15 cellular contexts compared by ENCODE assay signal in the genomic region with DNA sequence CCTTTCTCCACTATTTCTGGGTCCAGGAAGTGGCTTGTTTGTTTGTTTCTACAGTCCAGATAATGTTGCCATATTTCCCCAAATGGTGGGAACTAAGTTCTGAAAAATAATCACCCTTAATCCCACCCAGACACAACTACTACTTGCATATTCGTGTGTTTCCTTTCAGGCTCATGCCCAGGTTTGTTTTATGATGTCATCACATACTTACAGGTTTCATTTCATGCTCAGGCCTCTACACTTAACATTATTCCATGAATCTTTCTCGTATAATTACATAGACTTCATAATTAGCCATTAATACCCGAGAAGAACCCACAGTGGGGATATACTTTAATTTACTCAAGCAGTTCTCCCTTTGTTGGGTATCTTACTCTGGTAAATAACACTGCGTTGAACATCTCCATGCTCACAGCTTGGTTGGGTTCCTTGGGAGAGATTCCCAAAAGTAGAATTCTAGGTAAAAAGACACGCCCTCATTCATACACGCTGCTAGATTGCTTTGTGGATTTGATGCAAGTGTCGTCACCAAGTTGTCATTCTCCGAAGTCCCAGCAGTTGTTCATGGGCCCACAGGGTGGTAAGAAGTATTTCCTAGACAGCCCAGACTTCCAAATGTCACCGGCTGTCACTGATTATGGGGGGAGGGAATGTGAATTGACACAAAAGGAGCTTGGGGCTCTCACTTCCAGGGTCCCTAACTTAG. TPM values are rescaled to one million over a fixed set of nuclear protein-coding genes. Genes with fewer than 3 reads are reported as not detected.
A peak's percentile ranks its signal among the peaks of the same experiment; 100 is the strongest.
DNase-seq lines count a peak whose midpoint lies in the region; ATAC-seq, FAIRE-seq and TF ChIP-seq lines count a peak whose summit lies in the region.
"Had no signal": no experiment of that assay in that cellular context is flagged by ENCODE, and none has a peak within 500 bp of the region (broad histone marks: within the 10 kb centered on the region; RNA-seq: fewer than 3 reads in every experiment).

No MANE protein-coding gene starts in this region.

- no peak overlapping the region for H3K4me3 ChIP-seq in Caco-2 (ENCODE audit: low read depth, low read length)
- no peak overlapping the region for H3K4me3 ChIP-seq in endothelial cell of umbilical vein (replicated peaks in 1 of 3; ENCODE audit: insufficient read depth in 1 of 3, low read depth in 1 of 3, low read length in 3 of 3)
- no peak overlapping the region for H3K4me3 ChIP-seq in psoas muscle
- H3K4me3 ChIP-seq in upper lobe of right lung, result no peak overlapping the region
- H3K4me3 ChIP-seq: lung, pancreas had no signal

- no peaks in the 10 kb centered on the region for H3K9me3 Mint-ChIP-seq in Caco-2 (ENCODE audit: unreplicated experiment)
- H3K9me3 Mint-ChIP-seq: activated CD4-positive, alpha-beta T cell treated with anti-CD3 and anti-CD28 coated beads, Interleukin-2, amount 10 ng/mL, durations not matched to agents 7 days and 5 days; naive B cell; T-helper 1 cell treated with Interleukin-12 subunit alpha and Interleukin-12 subunit beta and Interleukin-4 antibody, amounts not matched to agents 30 μg/mL and 1 μg/mL, for 36 hours had no signal

- POLR2A ChIA-PET in Caco-2 (lab: Charles Lee), result no interaction called here
- POLR2A ChIA-PET in RWPE1 (lab: Yijun Ruan, JAX; ENCODE audit: low non-redundant PET), result no interaction called here
- POLR2A ChIA-PET in endothelial cell of umbilical vein (lab: Charles Lee), result no interaction called here

- BruUV-seq in Caco-2 (replicated peaks; lab: Mats Ljungman, UMichigan) (no TSS peak), endothelial cell of umbilical vein (replicated peaks; lab: Mats Ljungman, UMichigan) (no TSS peak)

- peak overlapping the region; percentile 23 for H3K27ac Mint-ChIP-seq in Caco-2 (ENCODE audit: unreplicated experiment)
- H3K27ac Mint-ChIP-seq: activated CD4-positive, alpha-beta T cell treated with anti-CD3 and anti-CD28 coated beads, Interleukin-2, amount 10 ng/mL, durations not matched to agents 7 days and 5 days; naive B cell; T-helper 1 cell treated with Interleukin-12 subunit alpha and Interleukin-12 subunit beta and Interleukin-4 antibody, amounts not matched to agents 30 μg/mL and 1 μg/mL, for 36 hours had no signal

- H3K36me3 ChIP-seq in Caco-2 (ENCODE audit: control insufficient read depth, insufficient read depth, low read length), result no peaks in the 10 kb centered on the region
- H3K36me3 ChIP-seq in endothelial cell of umbilical vein (ENCODE audit: control insufficient read depth in 2 of 2, extremely low read depth in 1 of 2, insufficient read depth in 2 of 2, low read length in 2 of 2), result no peaks in the 10 kb centered on the region
- H3K36me3 ChIP-seq in psoas muscle (ENCODE audit: insufficient read depth in 1 of 2, low read depth in 1 of 2), result no peaks in the 10 kb centered on the region
- no peaks in the 10 kb centered on the region for H3K36me3 ChIP-seq in upper lobe of right lung
- H3K36me3 ChIP-seq: pancreas had no signal

- TF ChIP-seq POLR2A in endothelial cell of umbilical vein (IDR thresholded peaks at IDR 0.05; ENCODE audit: low read depth, low read length), result no peak

- peaks cover 13% of the 10 kb centered on the region for H3K4me1 Mint-ChIP-seq in Caco-2 (ENCODE audit: low read depth, unreplicated experiment)
- H3K4me1 Mint-ChIP-seq: activated CD4-positive, alpha-beta T cell treated with anti-CD3 and anti-CD28 coated beads, Interleukin-2, amount 10 ng/mL, durations not matched to agents 7 days and 5 days had no signal

- no peak overlapping the region for H2AFZ ChIP-seq in endothelial cell of umbilical vein (ENCODE audit: low read depth, low read length)

- no peak overlapping the region for H3K4me3 Mint-ChIP-seq in Caco-2 (ENCODE audit: unreplicated experiment)
- H3K4me3 Mint-ChIP-seq: activated CD4-positive, alpha-beta T cell treated with anti-CD3 and anti-CD28 coated beads, Interleukin-2, amount 10 ng/mL, durations not matched to agents 7 days and 5 days; naive B cell; T-helper 1 cell treated with Interleukin-12 subunit alpha and Interleukin-12 subunit beta and Interleukin-4 antibody, amounts not matched to agents 30 μg/mL and 1 μg/mL, for 36 hours had no signal

- H3K9ac ChIP-seq in endothelial cell of umbilical vein (replicated peaks; ENCODE audit: extremely low read depth, insufficient read depth, low read length), result no peak overlapping the region

- dilution Hi-C loops in endothelial cell of umbilical vein (cut with MboI; ENCODE audit: extremely low pct_ligation_motif_present, low sequenced_read_pairs), result no loop called here

- TF ChIP-seq CTCF in Caco-2 (IDR thresholded peaks at IDR 0.05; ENCODE audit: insufficient read depth in 1 of 2, low read depth in 1 of 2, low read length in 1 of 2, severe bottlenecking in 1 of 2, unreplicated experiment in 1 of 2), result no peak
- no peak for TF ChIP-seq CTCF in RWPE1 (conservative IDR thresholded peaks at IDR 0.05; ENCODE audit: low read depth)
- TF ChIP-seq CTCF in endothelial cell of umbilical vein (IDR thresholded peaks at IDR 0.05; ENCODE audit: extremely low read depth in 1 of 2, insufficient read depth in 1 of 2, low read depth in 1 of 2, low read length in 2 of 2), result no peak
- TF ChIP-seq CTCF in psoas muscle (IDR thresholded peaks at IDR 0.05), result no peak
- TF ChIP-seq CTCF in upper lobe of right lung (IDR thresholded peaks at IDR 0.05), result no peak

- H3K27me3 ChIP-seq in Caco-2 (replicated peaks; ENCODE audit: control insufficient read depth, insufficient read depth, low read length) (no peaks in the 10 kb centered on the region), endothelial cell of umbilical vein (ENCODE audit: control insufficient read depth in 2 of 2, insufficient read depth in 2 of 2, low read length in 2 of 2) (no peaks in the 10 kb centered on the region), psoas muscle (ENCODE audit: insufficient read depth in 3 of 3, low read length in 2 of 3) (no peaks in the 10 kb centered on the region), upper lobe of right lung (no peaks in the 10 kb centered on the region)
- H3K27me3 ChIP-seq: pancreas had no signal

- H3K36me3 Mint-ChIP-seq in Caco-2 (ENCODE audit: insufficient read depth, unreplicated experiment), result no peaks in the 10 kb centered on the region
- H3K36me3 Mint-ChIP-seq: naive B cell had no signal

- H3K27me3 Mint-ChIP-seq in Caco-2 (ENCODE audit: insufficient read depth, unreplicated experiment), result no peaks in the 10 kb centered on the region

- H3K9me1 ChIP-seq in endothelial cell of umbilical vein (replicated peaks; ENCODE audit: control insufficient read depth, extremely low read depth, insufficient read depth, low read length), result no peaks in the 10 kb centered on the region

- H3K27ac ChIP-seq in RWPE1, result peak overlapping the region; percentile 99
- H3K27ac ChIP-seq in endothelial cell of umbilical vein (ENCODE audit: insufficient read depth, low read depth, low read length), result peak overlapping the region; percentile 10
- H3K27ac ChIP-seq in psoas muscle, result peak overlapping the region; percentile 23
- H3K27ac ChIP-seq in upper lobe of right lung, result no peak overlapping the region
- H3K27ac ChIP-seq: pancreas had no signal

- peak overlapping the region; percentile 23 for H3K4me2 ChIP-seq in endothelial cell of umbilical vein (ENCODE audit: insufficient read depth, low read length)

- peaks cover 11% of the 10 kb centered on the region for H3K4me1 ChIP-seq in Caco-2
- H3K4me1 ChIP-seq in endothelial cell of umbilical vein (ENCODE audit: control insufficient read depth, extremely low read depth, insufficient read depth, low read length), result peaks cover 24% of the 10 kb centered on the region
- peaks cover 17% of the 10 kb centered on the region for H3K4me1 ChIP-seq in psoas muscle
- peaks cover 24% of the 10 kb centered on the region for H3K4me1 ChIP-seq in upper lobe of right lung
- H3K4me1 ChIP-seq: pancreas had no signal

- DNase-seq in Caco-2 (no peak), RWPE1 (ENCODE audit: low spot score) (no peak), endothelial cell of umbilical vein (ENCODE audit: low read depth, low spot score) (no peak), psoas muscle (no peak), upper lobe of right lung (no peak), sciatic nerve (ENCODE audit: low spot score) (no peak)
- DNase-seq: activated CD4-positive, alpha-beta T cell treated with anti-CD3 and anti-CD28 coated beads, Interleukin-2, amount 10 ng/mL, durations not matched to agents 7 days and 5 days; Kasumi-1; naive B cell; NCI-H1092; stimulated activated CD4-positive, alpha-beta T cell treated with anti-CD3 and anti-CD28 coated beads, Interleukin-4, amount 100 ng/mL, for 1 hour had no signal

- WGBS in psoas muscle, 3 donors, result 66 to 80% (median 71%) methylated on average over 9 of the region's 9 CpGs

- CTCF ChIA-PET in Caco-2 (lab: Charles Lee) (interaction anchor here (1.2 kb wide), 1 partner anchor 35 kb away, joined by 3 read pairs; no protein-coding TSS in a partner anchor), RWPE1 (lab: Yijun Ruan, JAX) (interaction anchor here (0.6 to 1.2 kb wide), 2 partner anchors 12 to 15 kb away, joined by 3 to 9 read pairs; no protein-coding TSS in a partner anchor), endothelial cell of umbilical vein (lab: Charles Lee) (interaction anchor here (1.0 to 5.7 kb wide), 11 partner anchors 10 to 330 kb away, joined by 3 to 69 read pairs (median 5); no protein-coding TSS in a partner anchor)

- H3K9me3 ChIP-seq in Caco-2 (no peaks in the 10 kb centered on the region), endothelial cell of umbilical vein (replicated peaks; ENCODE audit: control insufficient read depth, insufficient read depth, low read length) (no peaks in the 10 kb centered on the region), psoas muscle (no peaks in the 10 kb centered on the region), upper lobe of right lung (no peaks in the 10 kb centered on the region)
- H3K9me3 ChIP-seq: pancreas had no signal

- intact Hi-C loops in Caco-2 (cut with micrococcal nuclease; ENCODE audit: unreplicated experiment), result no loop called here
- intact Hi-C loops in endothelial cell of umbilical vein (cut with micrococcal nuclease), result loop anchor here (1.0 to 5.0 kb wide), 2 partner anchors 8 to 43 kb away; a partner anchor contains a TSS
- intact Hi-C loops in psoas muscle (cut with DNase I), result no loop called here
- intact Hi-C loops in upper lobe of right lung (cut with DNase I), result no loop called here
- intact Hi-C loops in sciatic nerve (cut with DNase I), result no loop called here

- no peaks in the 10 kb centered on the region for H3K79me2 ChIP-seq in endothelial cell of umbilical vein (ENCODE audit: control insufficient read depth, insufficient read depth, low read length)

- no peak for ATAC-seq in psoas muscle
- ATAC-seq in upper lobe of right lung, result no peak
- no peak for ATAC-seq in GM21526 (IDR thresholded peaks at IDR 0.05; ENCODE audit: low FRiP score, unreplicated experiment)
- ATAC-seq in sciatic nerve, result no peak

- no peak for FAIRE-seq in endothelial cell of umbilical vein (lab: Jason Lieb, UNC)
- FAIRE-seq: pancreas had no signal

- no peaks in the 10 kb centered on the region for H4K20me1 ChIP-seq in endothelial cell of umbilical vein (replicated peaks; ENCODE audit: control insufficient read depth, extremely low read depth, insufficient read depth, low read length)

RNA-seq across cellular contexts. Expression of a gene that starts 42.6 kb away (rescaled TPM):
- total RNA-seq in Caco-2 (2022), result 16.2 and 22.4 TPM in 2 replicates
- 2.5 and 5.4 TPM in 2 replicates for total RNA-seq in endothelial cell of umbilical vein
- 0.39 and 0.57 TPM in 2 replicates for polyA plus RNA-seq in endothelial cell of umbilical vein
- polyA plus RNA-seq in endothelial cell of umbilical vein (2011; cell fraction: cytosol; rRNA removed), result 0.37 and 0.45 TPM in 2 replicates
- polyA plus RNA-seq in endothelial cell of umbilical vein (2011; cell fraction: nucleus; rRNA removed), result 0.73 and 0.76 TPM in 2 replicates
- polyA plus RNA-seq in endothelial cell of umbilical vein (2012), result 0.18 and 0.37 TPM in 2 replicates
- 0.39 and 0.49 TPM in 2 replicates for polyA minus RNA-seq in endothelial cell of umbilical vein
- polyA minus RNA-seq in endothelial cell of umbilical vein (2011; cell fraction: cytosol; rRNA and poly(A)+ RNA removed), result 3.7 TPM
- 0.24 and 0.29 TPM in 2 replicates for polyA minus RNA-seq in endothelial cell of umbilical vein (2011; cell fraction: nucleus; rRNA and poly(A)+ RNA removed)
- 1 to 10 TPM; 1.1 to 5.7 (median 2.5) TPM for total RNA-seq in psoas muscle
- polyA plus RNA-seq in psoas muscle, result 1 to 10 TPM in 2 of 3 donors, under 1 TPM in 1; 0.65 to 1.3 (median 1.1) TPM
- total RNA-seq in upper lobe of right lung, result 16.0 TPM
- total RNA-seq in sciatic nerve, result 4.1 TPM
- total RNA-seq: activated CD4-positive, alpha-beta T cell treated with anti-CD3 and anti-CD28 coated beads, Interleukin-2, amount 10 ng/mL, durations not matched to agents 7 days and 5 days had no signal
